Comparison of ENCODE assay signal across 1 cellular context in the genomic region with DNA sequence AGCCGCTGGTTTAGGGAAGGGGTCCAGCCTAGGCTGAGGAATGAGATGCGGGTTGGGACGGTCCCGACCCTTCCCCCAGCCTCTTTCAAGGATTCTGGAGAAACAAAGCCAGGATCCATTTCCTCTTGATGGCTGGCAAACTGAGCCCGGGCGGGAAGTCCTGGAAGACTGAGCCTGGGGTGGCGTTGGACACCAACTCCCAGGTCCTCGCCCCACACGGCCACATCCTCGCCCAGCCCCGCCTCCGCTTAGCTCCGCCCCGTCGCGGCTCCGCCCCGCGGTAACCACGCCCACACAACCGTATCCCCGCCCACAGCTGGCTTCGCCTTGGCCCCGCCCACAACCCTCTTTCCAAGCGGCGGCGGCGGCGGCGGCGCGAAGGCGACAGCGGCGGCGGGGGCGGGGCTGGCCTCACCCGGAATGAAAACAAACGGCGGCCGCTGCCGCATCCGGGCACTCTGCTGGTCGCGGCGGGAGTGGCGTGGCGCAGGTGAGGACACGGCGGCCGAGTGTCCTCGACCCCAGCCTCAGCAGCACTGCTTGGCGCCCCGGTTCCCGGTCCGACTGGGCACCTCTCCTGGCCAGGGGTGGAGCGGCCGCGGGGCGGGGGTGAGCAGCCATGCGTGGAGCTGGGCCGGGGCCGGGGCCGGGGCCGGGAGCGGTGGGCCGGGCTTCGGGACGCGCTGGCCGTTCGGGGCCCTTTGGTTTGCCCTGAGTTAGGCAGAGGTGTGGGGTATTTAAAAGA.
TF ChIP-seq lines count a peak whose summit lies in the region.

TSS of gene NUB1 (plus strand) at position 456 of the 745 bp plus-strand sequence. CDS start 3,538 bp downstream, outside the sequence.

TF ChIP-seq in HepG2, 621 proteins besides CTCF, POLR2A, EP300 and RAD21 (continued from another document and continues in another):
- TF ChIP-seq, protein P1, sequence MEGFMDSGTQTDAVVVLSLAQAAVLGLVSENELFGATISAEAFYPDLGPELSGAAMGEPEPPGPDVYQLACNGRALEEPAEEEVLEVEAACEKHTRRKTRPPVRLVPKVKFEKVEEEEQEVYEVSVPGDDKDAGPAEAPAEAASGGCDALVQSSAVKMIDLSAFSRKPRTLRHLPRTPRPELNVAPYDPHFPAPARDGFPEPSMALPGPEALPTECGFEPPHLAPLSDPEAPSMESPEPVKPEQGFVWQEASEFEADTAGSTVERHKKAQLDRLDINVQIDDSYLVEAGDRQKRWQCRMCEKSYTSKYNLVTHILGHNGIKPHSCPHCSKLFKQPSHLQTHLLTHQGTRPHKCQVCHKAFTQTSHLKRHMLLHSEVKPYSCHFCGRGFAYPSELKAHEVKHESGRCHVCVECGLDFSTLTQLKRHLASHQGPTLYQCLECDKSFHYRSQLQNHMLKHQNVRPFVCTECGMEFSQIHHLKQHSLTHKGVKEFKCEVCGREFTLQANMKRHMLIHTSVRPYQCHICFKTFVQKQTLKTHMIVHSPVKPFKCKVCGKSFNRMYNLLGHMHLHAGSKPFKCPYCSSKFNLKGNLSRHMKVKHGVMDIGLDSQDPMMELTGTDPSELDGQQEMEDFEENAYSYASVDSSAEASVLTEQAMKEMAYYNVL (CRISPR knock-in tag; IDR thresholded peaks at IDR 0.05; ENCODE audit: borderline replicate concordance): no peak
- TF ChIP-seq ZNF577 (CRISPR knock-in tag; IDR thresholded peaks at IDR 0.05; ENCODE audit: borderline replicate concordance, low read depth): no peak
- no peak for TF ChIP-seq ZBTB33 (CRISPR knock-in tag; IDR thresholded peaks at IDR 0.05)
- no peak for TF ChIP-seq ZNF296 (CRISPR knock-in tag; conservative IDR thresholded peaks at IDR 0.05)
- no peak for TF ChIP-seq SOX6 (IDR thresholded peaks at IDR 0.05)
- no peak for TF ChIP-seq SOX6 (CRISPR knock-in tag; IDR thresholded peaks at IDR 0.05)
- TF ChIP-seq ZNF441 (CRISPR knock-in tag; IDR thresholded peaks at IDR 0.05; ENCODE audit: borderline replicate concordance): peak; percentile 66
- TF ChIP-seq, protein P2, sequence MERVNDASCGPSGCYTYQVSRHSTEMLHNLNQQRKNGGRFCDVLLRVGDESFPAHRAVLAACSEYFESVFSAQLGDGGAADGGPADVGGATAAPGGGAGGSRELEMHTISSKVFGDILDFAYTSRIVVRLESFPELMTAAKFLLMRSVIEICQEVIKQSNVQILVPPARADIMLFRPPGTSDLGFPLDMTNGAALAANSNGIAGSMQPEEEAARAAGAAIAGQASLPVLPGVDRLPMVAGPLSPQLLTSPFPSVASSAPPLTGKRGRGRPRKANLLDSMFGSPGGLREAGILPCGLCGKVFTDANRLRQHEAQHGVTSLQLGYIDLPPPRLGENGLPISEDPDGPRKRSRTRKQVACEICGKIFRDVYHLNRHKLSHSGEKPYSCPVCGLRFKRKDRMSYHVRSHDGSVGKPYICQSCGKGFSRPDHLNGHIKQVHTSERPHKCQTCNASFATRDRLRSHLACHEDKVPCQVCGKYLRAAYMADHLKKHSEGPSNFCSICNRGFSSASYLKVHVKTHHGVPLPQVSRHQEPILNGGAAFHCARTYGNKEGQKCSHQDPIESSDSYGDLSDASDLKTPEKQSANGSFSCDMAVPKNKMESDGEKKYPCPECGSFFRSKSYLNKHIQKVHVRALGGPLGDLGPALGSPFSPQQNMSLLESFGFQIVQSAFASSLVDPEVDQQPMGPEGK (CRISPR knock-in tag; IDR thresholded peaks at IDR 0.05): peak; percentile 13; the same call in 1 of the 2 replicates
- TF ChIP-seq, protein P3, sequence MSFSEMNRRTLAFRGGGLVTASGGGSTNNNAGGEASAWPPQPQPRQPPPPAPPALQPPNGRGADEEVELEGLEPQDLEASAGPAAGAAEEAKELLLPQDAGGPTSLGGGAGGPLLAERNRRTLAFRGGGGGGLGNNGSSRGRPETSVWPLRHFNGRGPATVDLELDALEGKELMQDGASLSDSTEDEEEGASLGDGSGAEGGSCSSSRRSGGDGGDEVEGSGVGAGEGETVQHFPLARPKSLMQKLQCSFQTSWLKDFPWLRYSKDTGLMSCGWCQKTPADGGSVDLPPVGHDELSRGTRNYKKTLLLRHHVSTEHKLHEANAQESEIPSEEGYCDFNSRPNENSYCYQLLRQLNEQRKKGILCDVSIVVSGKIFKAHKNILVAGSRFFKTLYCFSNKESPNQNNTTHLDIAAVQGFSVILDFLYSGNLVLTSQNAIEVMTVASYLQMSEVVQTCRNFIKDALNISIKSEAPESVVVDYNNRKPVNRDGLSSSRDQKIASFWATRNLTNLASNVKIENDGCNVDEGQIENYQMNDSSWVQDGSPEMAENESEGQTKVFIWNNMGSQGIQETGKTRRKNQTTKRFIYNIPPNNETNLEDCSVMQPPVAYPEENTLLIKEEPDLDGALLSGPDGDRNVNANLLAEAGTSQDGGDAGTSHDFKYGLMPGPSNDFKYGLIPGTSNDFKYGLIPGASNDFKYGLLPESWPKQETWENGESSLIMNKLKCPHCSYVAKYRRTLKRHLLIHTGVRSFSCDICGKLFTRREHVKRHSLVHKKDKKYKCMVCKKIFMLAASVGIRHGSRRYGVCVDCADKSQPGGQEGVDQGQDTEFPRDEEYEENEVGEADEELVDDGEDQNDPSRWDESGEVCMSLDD (CRISPR knock-in tag; IDR thresholded peaks at IDR 0.05; ENCODE audit: borderline replicate concordance): no peak
- TF ChIP-seq GABPA (IDR thresholded peaks at IDR 0.05; ENCODE audit: low read depth, low read length): peak; percentile 91
- TF ChIP-seq GABPA (CRISPR knock-in tag; IDR thresholded peaks at IDR 0.05; ENCODE audit: low read depth): peak; percentile 86
- TF ChIP-seq ELF3 (CRISPR knock-in tag; IDR thresholded peaks at IDR 0.05): peak; percentile 67
- TF ChIP-seq NFYC (CRISPR knock-in tag; IDR thresholded peaks at IDR 0.05): no peak
- peak; percentile 87 for TF ChIP-seq ZNF501 (CRISPR knock-in tag; IDR thresholded peaks at IDR 0.05)
- peak; percentile 52 for TF ChIP-seq MED1 (CRISPR knock-in tag; IDR thresholded peaks at IDR 0.05)
- TF ChIP-seq ZNF549 (CRISPR knock-in tag; IDR thresholded peaks at IDR 0.05): no peak
- no peak for TF ChIP-seq ZUFSP (CRISPR knock-in tag; IDR thresholded peaks at IDR 0.05; ENCODE audit: borderline replicate concordance)
- TF ChIP-seq PCBP2 (optimal IDR thresholded peaks at IDR 0.05; ENCODE audit: low read depth, low read length, poor library complexity, severe bottlenecking): no peak
- peak; percentile 90 for TF ChIP-seq SAP130 (CRISPR knock-in tag; IDR thresholded peaks at IDR 0.05; ENCODE audit: low read depth)
- TF ChIP-seq TAF15 (IDR thresholded peaks at IDR 0.05; ENCODE audit: low read depth, low read length, poor library complexity, severe bottlenecking): no peak
- TF ChIP-seq, protein P4, sequence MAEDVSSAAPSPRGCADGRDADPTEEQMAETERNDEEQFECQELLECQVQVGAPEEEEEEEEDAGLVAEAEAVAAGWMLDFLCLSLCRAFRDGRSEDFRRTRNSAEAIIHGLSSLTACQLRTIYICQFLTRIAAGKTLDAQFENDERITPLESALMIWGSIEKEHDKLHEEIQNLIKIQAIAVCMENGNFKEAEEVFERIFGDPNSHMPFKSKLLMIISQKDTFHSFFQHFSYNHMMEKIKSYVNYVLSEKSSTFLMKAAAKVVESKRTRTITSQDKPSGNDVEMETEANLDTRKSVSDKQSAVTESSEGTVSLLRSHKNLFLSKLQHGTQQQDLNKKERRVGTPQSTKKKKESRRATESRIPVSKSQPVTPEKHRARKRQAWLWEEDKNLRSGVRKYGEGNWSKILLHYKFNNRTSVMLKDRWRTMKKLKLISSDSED (CRISPR knock-in tag; IDR thresholded peaks at IDR 0.05): no peak
- peak; percentile 82 for TF ChIP-seq BORCS8-MEF2B (CRISPR knock-in tag; IDR thresholded peaks at IDR 0.05)
- peak; percentile 74; the same call in 1 of the 2 replicates for TF ChIP-seq IRF9 (CRISPR knock-in tag; IDR thresholded peaks at IDR 0.05; ENCODE audit: borderline replicate concordance)
- TF ChIP-seq CBX5 (CRISPR knock-in tag; IDR thresholded peaks at IDR 0.05; ENCODE audit: borderline replicate concordance): no peak
- TF ChIP-seq MXI1 (IDR thresholded peaks at IDR 0.05; ENCODE audit: borderline replicate concordance, low read depth, low read length): peak; percentile 88; the same call in 1 of the 3 replicates
- TF ChIP-seq ZNF407 (CRISPR knock-in tag; IDR thresholded peaks at IDR 0.05; ENCODE audit: not compliant biosample characterization): peak; percentile 83
